In the genomic region with DNA sequence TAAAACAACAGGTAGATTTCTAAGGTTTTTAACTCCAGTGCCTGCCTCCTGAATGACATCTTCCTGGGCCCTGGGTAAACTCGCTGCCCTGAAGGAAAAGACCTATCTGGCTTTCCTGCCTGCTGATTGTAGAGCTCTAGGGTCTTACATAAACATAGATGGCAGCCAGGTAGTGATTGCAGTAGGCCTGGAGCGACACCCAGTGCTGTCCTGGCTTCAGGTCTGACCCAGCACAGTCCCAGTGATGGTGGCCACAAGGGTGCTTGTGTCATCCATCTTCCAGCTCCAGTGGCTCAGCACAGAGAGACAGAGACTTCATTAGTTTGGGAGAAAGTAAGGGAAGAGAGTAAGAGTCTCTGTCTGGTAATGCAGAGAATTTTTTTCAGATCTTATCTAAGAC, we compare ENCODE assay signal across 15 cellular contexts.
A peak's percentile ranks its signal among the peaks of the same experiment; 100 is the strongest.
DNase-seq lines count a peak whose midpoint lies in the region; ATAC-seq and TF ChIP-seq lines count a peak whose summit lies in the region.
"Had no signal": no experiment of that assay in that cellular context is flagged by ENCODE, and none has a peak within 500 bp of the region (broad histone marks: within the 10 kb centered on the region; RNA-seq: fewer than 3 reads in every experiment).

No MANE protein-coding gene starts in this region.

- no peaks in the 10 kb centered on the region for H3K27me3 ChIP-seq in OCI-LY3 (ENCODE audit: low read depth, low read length)
- H3K27me3 ChIP-seq: BE2C had no signal

- intact Hi-C loops in activated CD4-positive, alpha-beta T cell treated with anti-CD3 and anti-CD28 coated beads, Interleukin-2, amount 10 ng/mL, durations not matched to agents 24 days and 14 days (cut with micrococcal nuclease): no loop called here
- intact Hi-C loops in activated CD4-positive, alpha-beta T cell treated with anti-CD3 and anti-CD28 coated beads for 36 hours (cut with DNase I, micrococcal nuclease): no loop called here
- intact Hi-C loops in head of caudate nucleus (cut with DNase I): no loop called here

- POLR2A ChIA-PET in activated CD4-positive, alpha-beta T cell treated with anti-CD3 and anti-CD28 coated beads for 36 hours (lab: Charles Lee): no interaction called here

- no peak overlapping the region for H3K4me2 ChIP-seq in OCI-LY3 (ENCODE audit: low read length)

- 0 out of 2 replicates have a peak overlapping the region, but pooled peaks have one; percentile 25 for H2AFZ ChIP-seq in OCI-LY3 (ENCODE audit: low read depth, low read length)

- no peak overlapping the region for H3K4me3 ChIP-seq in OCI-LY3 (ENCODE audit: low read length)

- no peaks in the 10 kb centered on the region for H4K20me1 ChIP-seq in OCI-LY3 (ENCODE audit: insufficient read depth, low read length)

- H3K79me2 ChIP-seq in OCI-LY3 (ENCODE audit: low read length): no peaks in the 10 kb centered on the region

- no peaks in the 10 kb centered on the region for H3K4me1 Mint-ChIP-seq in activated CD4-positive, alpha-beta T cell treated with anti-CD3 and anti-CD28 coated beads, Interleukin-2, amount 10 ng/mL, durations not matched to agents 24 days and 14 days
- H3K4me1 Mint-ChIP-seq in activated CD4-positive, alpha-beta T cell treated with anti-CD3 and anti-CD28 coated beads for 36 hours: no peaks in the 10 kb centered on the region
- H3K4me1 Mint-ChIP-seq: CD4-positive, CD25-positive, alpha-beta regulatory T cell; CD8-positive, alpha-beta memory T cell had no signal

- no peaks in the 10 kb centered on the region for H3K9me3 ChIP-seq in OCI-LY3 (ENCODE audit: insufficient read depth, low read length)
- H3K9me3 ChIP-seq: BE2C had no signal

- ATAC-seq in activated CD4-positive, alpha-beta T cell treated with anti-CD3 and anti-CD28 coated beads for 36 hours: no peak

- H3K27ac Mint-ChIP-seq in activated CD4-positive, alpha-beta T cell treated with anti-CD3 and anti-CD28 coated beads, Interleukin-2, amount 10 ng/mL, durations not matched to agents 24 days and 14 days: no peak overlapping the region
- no peak overlapping the region for H3K27ac Mint-ChIP-seq in activated CD4-positive, alpha-beta T cell treated with anti-CD3 and anti-CD28 coated beads for 36 hours
- H3K27ac Mint-ChIP-seq: CD4-positive, CD25-positive, alpha-beta regulatory T cell; CD8-positive, alpha-beta memory T cell had no signal

- CTCF ChIA-PET in activated CD4-positive, alpha-beta T cell treated with anti-CD3 and anti-CD28 coated beads for 36 hours (lab: Charles Lee): no interaction called here

- no peak overlapping the region for H3K27ac ChIP-seq in OCI-LY3 (ENCODE audit: low read length)

- peak; percentile 37 for DNase-seq in activated CD4-positive, alpha-beta T cell treated with anti-CD3 and anti-CD28 coated beads, Interleukin-2, amount 10 ng/mL, durations not matched to agents 24 days and 14 days
- no peak for DNase-seq in activated CD4-positive, alpha-beta T cell treated with anti-CD3 and anti-CD28 coated beads for 36 hours
- peak; percentile 81 for DNase-seq in NCI-H146 (lab: John Stamatoyannopoulos, UW)
- DNase-seq in stimulated activated CD4-positive, alpha-beta T cell treated with anti-CD3 and anti-CD28 coated beads, Interleukin-2, amount 100 ng/mL, for 48 hours: no peak
- DNase-seq in amniotic stem cell (lab: John Stamatoyannopoulos, UW): no peak
- DNase-seq in head of caudate nucleus: no peak
- DNase-seq: BE2C; C1 segment of cervical spinal cord; CD4-positive, CD25-positive, alpha-beta regulatory T cell; CD8-positive, alpha-beta memory T cell; COR-L47; DMS79 treated with DMSO at 0.1 percent for 48 hours; HCEC 1CT; KG1 had no signal

- no peaks in the 10 kb centered on the region for H3K36me3 Mint-ChIP-seq in activated CD4-positive, alpha-beta T cell treated with anti-CD3 and anti-CD28 coated beads, Interleukin-2, amount 10 ng/mL, durations not matched to agents 24 days and 14 days (ENCODE audit: low read depth)
- H3K36me3 Mint-ChIP-seq in activated CD4-positive, alpha-beta T cell treated with anti-CD3 and anti-CD28 coated beads for 36 hours (ENCODE audit: low read depth): no peaks in the 10 kb centered on the region
- H3K36me3 Mint-ChIP-seq: CD4-positive, CD25-positive, alpha-beta regulatory T cell; CD8-positive, alpha-beta memory T cell had no signal

- H3K9ac ChIP-seq in OCI-LY3 (ENCODE audit: low read length): no peak overlapping the region

- H3K9me3 Mint-ChIP-seq in activated CD4-positive, alpha-beta T cell treated with anti-CD3 and anti-CD28 coated beads, Interleukin-2, amount 10 ng/mL, durations not matched to agents 24 days and 14 days: no peaks in the 10 kb centered on the region
- peaks cover 11% of the 10 kb centered on the region for H3K9me3 Mint-ChIP-seq in activated CD4-positive, alpha-beta T cell treated with anti-CD3 and anti-CD28 coated beads for 36 hours (ENCODE audit: low read depth)

- no peaks in the 10 kb centered on the region for H3K36me3 ChIP-seq in OCI-LY3 (replicated peaks; ENCODE audit: low read depth, low read length)
- H3K36me3 ChIP-seq: BE2C had no signal

- TF ChIP-seq CTCF in OCI-LY3 (IDR thresholded peaks at IDR 0.05; ENCODE audit: low read depth, low read length): peak; percentile 27

- H3K4me1 ChIP-seq in OCI-LY3 (ENCODE audit: low read length): 0 out of 2 replicates have a peak, but pooled peaks cover 6% of the 10 kb centered on the region
- H3K4me1 ChIP-seq: BE2C had no signal

- H3K4me3 Mint-ChIP-seq in activated CD4-positive, alpha-beta T cell treated with anti-CD3 and anti-CD28 coated beads, Interleukin-2, amount 10 ng/mL, durations not matched to agents 24 days and 14 days: no peak overlapping the region
- no peak overlapping the region for H3K4me3 Mint-ChIP-seq in activated CD4-positive, alpha-beta T cell treated with anti-CD3 and anti-CD28 coated beads for 36 hours
- H3K4me3 Mint-ChIP-seq: CD4-positive, CD25-positive, alpha-beta regulatory T cell had no signal

- no peaks in the 10 kb centered on the region for H3K27me3 Mint-ChIP-seq in activated CD4-positive, alpha-beta T cell treated with anti-CD3 and anti-CD28 coated beads, Interleukin-2, amount 10 ng/mL, durations not matched to agents 24 days and 14 days
- H3K27me3 Mint-ChIP-seq in activated CD4-positive, alpha-beta T cell treated with anti-CD3 and anti-CD28 coated beads for 36 hours: no peaks in the 10 kb centered on the region
- H3K27me3 Mint-ChIP-seq: CD4-positive, CD25-positive, alpha-beta regulatory T cell; CD8-positive, alpha-beta memory T cell had no signal

Comparison
In these comparisons a context has a peak if more than half of its experiments do, and no peak if none do; other contexts are left out.
1. DNase-seq: peak in activated CD4-positive, alpha-beta T cell treated with anti-CD3 and anti-CD28 coated beads, Interleukin-2, amount 10 ng/mL, durations not matched to agents 24 days and 14 days (single experiment) and NCI-H146 (single experiment); none in activated CD4-positive, alpha-beta T cell treated with anti-CD3 and anti-CD28 coated beads for 36 hours (single experiment), stimulated activated CD4-positive, alpha-beta T cell treated with anti-CD3 and anti-CD28 coated beads, Interleukin-2, amount 100 ng/mL, for 48 hours (0 of 2), amniotic stem cell (single experiment) and head of caudate nucleus (0 of 42).